In the genomic region with DNA sequence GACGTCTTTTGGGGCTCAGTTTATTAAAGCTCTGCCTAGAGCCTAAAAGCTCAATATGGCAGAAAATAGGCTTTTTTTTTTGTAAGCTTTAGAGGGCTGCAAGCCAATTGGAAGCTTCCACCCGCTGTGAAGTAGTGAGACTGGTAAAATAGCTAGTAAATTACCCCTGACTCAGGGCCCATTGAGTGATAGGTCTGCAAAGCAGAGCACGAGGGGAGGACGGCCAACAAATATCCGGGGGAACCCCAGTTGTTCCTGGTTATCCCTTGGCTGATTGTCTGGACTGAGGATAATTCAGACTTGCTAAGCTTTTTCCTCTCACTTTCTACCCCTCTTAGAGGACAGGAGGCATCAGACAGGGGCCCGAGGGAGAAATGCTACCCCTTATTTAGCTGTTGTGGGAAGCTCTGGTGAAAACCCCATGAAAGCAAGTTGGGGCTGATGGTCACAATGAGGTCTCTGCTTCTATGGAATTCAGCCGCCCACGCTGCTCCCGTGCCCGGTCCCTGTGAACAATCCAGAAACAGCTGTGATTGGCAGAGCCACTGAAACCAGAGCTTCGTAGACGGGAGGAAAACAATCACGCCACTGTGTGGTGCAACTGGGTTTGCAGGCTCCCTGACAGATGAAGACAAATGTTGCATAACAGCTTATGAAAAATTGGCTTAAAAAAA, we compare ENCODE assay signal across 8 cellular contexts.
DNase-seq lines count a peak whose midpoint lies in the region; ATAC-seq and TF ChIP-seq lines count a peak whose summit lies in the region.

No MANE protein-coding gene starts in this region.

- H3K27me3 ChIP-seq in adrenal gland, result no peaks in the 10 kb centered on the region

- H3K9me3 ChIP-seq in adrenal gland (replicated peaks in 1 of 3), result no peaks in the 10 kb centered on the region

- no peaks in the 10 kb centered on the region for H3K4me1 ChIP-seq in adrenal gland (replicated peaks in 1 of 2)

- no peak overlapping the region for H3K27ac ChIP-seq in adrenal gland

- ATAC-seq in Right ventricle myocardium superior (ENCODE audit: poor library complexity), result peak; percentile 95
- no peak for ATAC-seq in HG03457 (IDR thresholded peaks at IDR 0.05; ENCODE audit: unreplicated experiment)

- H3K36me3 ChIP-seq in adrenal gland (replicated peaks in 1 of 2), result no peaks in the 10 kb centered on the region

- H3K4me3 ChIP-seq in LNCaP clone FGC (ENCODE audit: low read depth, low read length), result no peak overlapping the region
- no peak overlapping the region for H3K4me3 ChIP-seq in adrenal gland

- WGBS in adrenal gland, 4 donors, result 40 to 53% (median 44%) methylated on average over 11 to 13 of the region's 13 CpGs

- peak; percentile 75 for DNase-seq in AG09319 (ENCODE audit: extremely low read depth, low read depth)
- DNase-seq in LNCaP clone FGC (ENCODE audit: low read depth), result peak; percentile 27
- peak; percentile 48 to 92 (median 73) for DNase-seq in adrenal gland
- DNase-seq in Right ventricle myocardium superior, result peak; percentile 84
- peak; percentile 46 to 96 (median 77) for DNase-seq in posterior cingulate gyrus
- no peak for DNase-seq in NK-92 (lab: John Stamatoyannopoulos, UW; ENCODE audit: unreplicated experiment)
- no peak for DNase-seq in SKM-1 (lab: John Stamatoyannopoulos, UW; ENCODE audit: unreplicated experiment)

- intact Hi-C loops in adrenal gland (cut with DNase I), result no loop called here
- intact Hi-C loops in Right ventricle myocardium superior (cut with DNase I), result loop anchor here (5.0 kb wide), 1 partner anchor 260 kb away; no protein-coding TSS in a partner anchor
- intact Hi-C loops in posterior cingulate gyrus (cut with DNase I), result loop anchor here (1.0 to 5.0 kb wide), 3 partner anchors 85 to 263 kb away; no protein-coding TSS in a partner anchor

- TF ChIP-seq CTCF in AG09319 (IDR thresholded peaks at IDR 0.05; ENCODE audit: low read depth, low read length), result peak; percentile 72
- peak; percentile 42 for TF ChIP-seq CTCF in LNCaP clone FGC (IDR thresholded peaks at IDR 0.05; ENCODE audit: control insufficient read depth, extremely low read depth, insufficient read depth)
- peak in 5 of 6 experiments; percentile 40 to 67 (median 46) for TF ChIP-seq CTCF in adrenal gland (IDR thresholded peaks at IDR 0.05)

- TF ChIP-seq POLR2A in adrenal gland (IDR thresholded peaks at IDR 0.05), result no peak

Comparison
In these comparisons a context has a peak if more than half of its experiments do, and no peak if none do; other contexts are left out.
1. DNase-seq: peak in AG09319 (single experiment), LNCaP clone FGC (single experiment), adrenal gland (7 of 7), Right ventricle myocardium superior (single experiment) and posterior cingulate gyrus (10 of 10); none in NK-92 (single experiment) and SKM-1 (single experiment).
2. intact Hi-C loops: an anchor here in Right ventricle myocardium superior (5.0 kb wide) and posterior cingulate gyrus (1.0 to 5.0 kb wide); none called in adrenal gland.
3. Peak in every context shown above with its lines, with median percentiles within 50 percentile points of each other: CTCF ChIP-seq.